ENCODE assay signal across 2 cellular contexts in genomic region chr13:113945857-113946408, GRCh38.
TF ChIP-seq lines count a peak whose summit lies in the region.

No MANE protein-coding gene starts in this region.

TF ChIP-seq in SK-N-SH, 30 proteins besides CTCF, POLR2A, EP300 and RAD21 (continued from another document):
- TF ChIP-seq, protein P1, sequence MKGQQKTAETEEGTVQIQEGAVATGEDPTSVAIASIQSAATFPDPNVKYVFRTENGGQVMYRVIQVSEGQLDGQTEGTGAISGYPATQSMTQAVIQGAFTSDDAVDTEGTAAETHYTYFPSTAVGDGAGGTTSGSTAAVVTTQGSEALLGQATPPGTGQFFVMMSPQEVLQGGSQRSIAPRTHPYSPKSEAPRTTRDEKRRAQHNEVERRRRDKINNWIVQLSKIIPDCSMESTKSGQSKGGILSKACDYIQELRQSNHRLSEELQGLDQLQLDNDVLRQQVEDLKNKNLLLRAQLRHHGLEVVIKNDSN (IDR thresholded peaks at IDR 0.05; ENCODE audit: borderline replicate concordance, low read depth) = no peak
- no peak for TF ChIP-seq MAX (IDR thresholded peaks at IDR 0.05; ENCODE audit: low read depth)

TF ChIP-seq in SK-N-SH treated with all-trans-retinoic acid at 6 μM for 48 hours, 23 proteins besides CTCF, POLR2A, EP300 and RAD21 (continued from another document):
- TF ChIP-seq, protein P2, sequence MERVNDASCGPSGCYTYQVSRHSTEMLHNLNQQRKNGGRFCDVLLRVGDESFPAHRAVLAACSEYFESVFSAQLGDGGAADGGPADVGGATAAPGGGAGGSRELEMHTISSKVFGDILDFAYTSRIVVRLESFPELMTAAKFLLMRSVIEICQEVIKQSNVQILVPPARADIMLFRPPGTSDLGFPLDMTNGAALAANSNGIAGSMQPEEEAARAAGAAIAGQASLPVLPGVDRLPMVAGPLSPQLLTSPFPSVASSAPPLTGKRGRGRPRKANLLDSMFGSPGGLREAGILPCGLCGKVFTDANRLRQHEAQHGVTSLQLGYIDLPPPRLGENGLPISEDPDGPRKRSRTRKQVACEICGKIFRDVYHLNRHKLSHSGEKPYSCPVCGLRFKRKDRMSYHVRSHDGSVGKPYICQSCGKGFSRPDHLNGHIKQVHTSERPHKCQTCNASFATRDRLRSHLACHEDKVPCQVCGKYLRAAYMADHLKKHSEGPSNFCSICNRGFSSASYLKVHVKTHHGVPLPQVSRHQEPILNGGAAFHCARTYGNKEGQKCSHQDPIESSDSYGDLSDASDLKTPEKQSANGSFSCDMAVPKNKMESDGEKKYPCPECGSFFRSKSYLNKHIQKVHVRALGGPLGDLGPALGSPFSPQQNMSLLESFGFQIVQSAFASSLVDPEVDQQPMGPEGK (CRISPR knock-in tag; IDR thresholded peaks at IDR 0.05; ENCODE audit: borderline replicate concordance) = no peak
- TF ChIP-seq RARB (CRISPR knock-in tag; IDR thresholded peaks at IDR 0.05) = no peak
- TF ChIP-seq ESRRG (CRISPR knock-in tag; IDR thresholded peaks at IDR 0.05) = no peak
- TF ChIP-seq ZNF70 (CRISPR knock-in tag; IDR thresholded peaks at IDR 0.05) = no peak
- TF ChIP-seq, protein P3, sequence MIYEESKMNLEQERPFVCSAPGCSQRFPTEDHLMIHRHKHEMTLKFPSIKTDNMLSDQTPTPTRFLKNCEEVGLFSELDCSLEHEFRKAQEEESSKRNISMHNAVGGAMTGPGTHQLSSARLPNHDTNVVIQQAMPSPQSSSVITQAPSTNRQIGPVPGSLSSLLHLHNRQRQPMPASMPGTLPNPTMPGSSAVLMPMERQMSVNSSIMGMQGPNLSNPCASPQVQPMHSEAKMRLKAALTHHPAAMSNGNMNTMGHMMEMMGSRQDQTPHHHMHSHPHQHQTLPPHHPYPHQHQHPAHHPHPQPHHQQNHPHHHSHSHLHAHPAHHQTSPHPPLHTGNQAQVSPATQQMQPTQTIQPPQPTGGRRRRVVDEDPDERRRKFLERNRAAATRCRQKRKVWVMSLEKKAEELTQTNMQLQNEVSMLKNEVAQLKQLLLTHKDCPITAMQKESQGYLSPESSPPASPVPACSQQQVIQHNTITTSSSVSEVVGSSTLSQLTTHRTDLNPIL (CRISPR knock-in tag; IDR thresholded peaks at IDR 0.05; ENCODE audit: low read depth) = no peak
- TF ChIP-seq SNAI2 (CRISPR knock-in tag; IDR thresholded peaks at IDR 0.05) = no peak
- no peak for TF ChIP-seq TSHZ2 (CRISPR knock-in tag; IDR thresholded peaks at IDR 0.05)
- no peak for TF ChIP-seq POU6F1 (CRISPR knock-in tag; IDR thresholded peaks at IDR 0.05; ENCODE audit: borderline replicate concordance, low read depth)
- no peak for TF ChIP-seq ARNTL (CRISPR knock-in tag; IDR thresholded peaks at IDR 0.05; ENCODE audit: borderline replicate concordance, low read depth)
- no peak for TF ChIP-seq OSR1 (CRISPR knock-in tag; IDR thresholded peaks at IDR 0.05)
TF ChIP-seq in SK-N-SH treated with all-trans-retinoic acid at 6 μM for 48 hours: peak in this region for 0.
